8 cellular contexts compared by ENCODE assay signal in the genomic region with DNA sequence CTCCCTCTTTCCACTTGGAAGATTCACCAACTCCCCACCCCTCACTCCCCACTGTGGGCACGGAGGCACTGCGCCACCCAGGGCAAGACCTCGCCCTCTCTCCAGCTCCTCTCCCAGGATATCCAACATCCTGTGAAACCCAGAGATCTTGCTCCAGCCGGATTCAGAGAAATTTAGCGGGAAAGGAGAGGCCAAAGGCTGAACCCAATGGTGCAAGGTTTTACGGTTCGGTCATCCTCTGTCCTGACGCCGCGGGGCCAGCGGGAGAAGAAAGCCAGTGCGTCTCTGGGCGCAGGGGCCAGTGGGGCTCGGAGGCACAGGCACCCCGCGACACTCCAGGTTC. TPM values are rescaled to one million over a fixed set of nuclear protein-coding genes. Genes with fewer than 3 reads are reported as not detected.
DNase-seq lines count a peak whose midpoint lies in the region; ATAC-seq, FAIRE-seq and TF ChIP-seq lines count a peak whose summit lies in the region.

No MANE protein-coding gene starts in this region.

- H3K9me3 Mint-ChIP-seq in activated T-cell treated with anti-CD3 and anti-CD28 coated beads, Interleukin-2, amount 50 U/mL, for 24 hours = no peaks in the 10 kb centered on the region

- peak overlapping the region; percentile 93 for H3K27ac Mint-ChIP-seq in activated T-cell treated with anti-CD3 and anti-CD28 coated beads, Interleukin-2, amount 50 U/mL, for 24 hours

- no peak for TF ChIP-seq CTCF in adrenal gland (IDR thresholded peaks at IDR 0.05)
- no peak for TF ChIP-seq CTCF in left lung (IDR thresholded peaks at IDR 0.05)
- no peak for TF ChIP-seq CTCF in tibial nerve (IDR thresholded peaks at IDR 0.05)
- TF ChIP-seq CTCF in GM10266 (IDR thresholded peaks at IDR 0.05; ENCODE audit: control insufficient read depth, insufficient read depth, low read depth, missing control alignments) = no peak

- H3K27me3 Mint-ChIP-seq in activated T-cell treated with anti-CD3 and anti-CD28 coated beads, Interleukin-2, amount 50 U/mL, for 24 hours = no peaks in the 10 kb centered on the region

- ATAC-seq in left lung = no peak

- H3K36me3 ChIP-seq in adrenal gland (replicated peaks in 1 of 2) (no peaks in the 10 kb centered on the region), left lung (peaks cover 0 to 5% of the 10 kb centered on the region in 2 donors), tibial nerve (no peaks in the 10 kb centered on the region)

- peaks cover 42% of the 10 kb centered on the region for H3K36me3 Mint-ChIP-seq in activated T-cell treated with anti-CD3 and anti-CD28 coated beads, Interleukin-2, amount 50 U/mL, for 24 hours (ENCODE audit: low read depth)

- H3K4me1 ChIP-seq in adrenal gland (replicated peaks in 1 of 2) (peaks cover 0 to 8% of the 10 kb centered on the region in 2 donors), left lung (peaks cover 16 to 48% of the 10 kb centered on the region in 2 donors), tibial nerve (peaks cover 0 to 57% (median 7%) of the 10 kb centered on the region in 4 donors)

- H3K4me3 ChIP-seq in adrenal gland (peak overlapping the region in 2 of 4 donors; percentile 55 to 74), left lung (peak overlapping the region; percentile 77 to 85), tibial nerve (peak overlapping the region; percentile 66 to 83 (median 79))

- DNase-seq in activated T-cell treated with anti-CD3 and anti-CD28 coated beads, Interleukin-2, amount 50 U/mL, for 24 hours = no peak
- DNase-seq in activated T-cell treated with anti-CD3 and anti-CD28 coated beads for 4 hours (no peak), adrenal gland (peak in 1 of 7 donors; percentile 23), left lung (no peak), tibial nerve (ENCODE audit: low spot score in 2 of 2) (no peak), urothelium cell line (ENCODE audit: low spot score) (no peak), GM10266 (ENCODE audit: extremely low spot score) (no peak), NCI-H524 treated with DMSO at 0.1 percent for 48 hours (lab: John Stamatoyannopoulos, UW) (no peak)

- H3K27me3 ChIP-seq in adrenal gland (no peaks in the 10 kb centered on the region), left lung (no peaks in the 10 kb centered on the region), tibial nerve (no peaks in the 10 kb centered on the region)

- H3K27ac ChIP-seq in adrenal gland = peak overlapping the region in 3 of 5 donors; percentile 66 to 84 (median 80)
- H3K27ac ChIP-seq in left lung = peak overlapping the region; percentile 94 to 96
- H3K27ac ChIP-seq in tibial nerve = peak overlapping the region; percentile 72 to 95 (median 94)

- FAIRE-seq in urothelium cell line (lab: Jason Lieb, UNC) = no peak

- 7 to 15% (median 8%) methylated on average over 8 to 16 of the region's 16 CpGs; no CpG with 5 or more reads in 1 of the 4 donors for WGBS in adrenal gland, 4 donors
- WGBS in tibial nerve, 2 donors = 5 to 9% methylated on average over 16 of the region's 16 CpGs

- H3K9me3 ChIP-seq in adrenal gland (replicated peaks in 1 of 3) (no peaks in the 10 kb centered on the region), left lung (no peaks in the 10 kb centered on the region), tibial nerve (no peaks in the 10 kb centered on the region)

- intact Hi-C loops in adrenal gland (cut with DNase I) = no loop called here
- intact Hi-C loops in left lung (cut with DNase I) = no loop called here

- H3K4me1 Mint-ChIP-seq in activated T-cell treated with anti-CD3 and anti-CD28 coated beads, Interleukin-2, amount 50 U/mL, for 24 hours (ENCODE audit: low read depth) = peaks cover 58% of the 10 kb centered on the region

- peak overlapping the region; percentile 83 for H3K4me3 Mint-ChIP-seq in activated T-cell treated with anti-CD3 and anti-CD28 coated beads, Interleukin-2, amount 50 U/mL, for 24 hours

- no peak for TF ChIP-seq EP300 in tibial nerve (IDR thresholded peaks at IDR 0.05)

- no peak for TF ChIP-seq POLR2A in adrenal gland (IDR thresholded peaks at IDR 0.05)
- no peak for TF ChIP-seq POLR2A in tibial nerve (IDR thresholded peaks at IDR 0.05)

RNA-seq across cellular contexts. Expression of a gene that starts 0.4 kb away (rescaled TPM):
- total RNA-seq in adrenal gland (100 to 1,000 TPM in 2 of 8 donors, 10 to 100 TPM in 6; 65.3 to 110 (median 83.2) TPM), left lung (100 to 1,000 TPM; 479 to 693 TPM), tibial nerve (100 to 1,000 TPM in 1 of 4 donors, 10 to 100 TPM in 3; 67.1 to 180 (median 84.8) TPM)
- 10 to 100 TPM; 20.2 to 81.2 (median 32.5) TPM for polyA plus RNA-seq in adrenal gland
